In genomic region chr13:93172109-93172508, GRCh38 we compare ENCODE assay signal across 2 cellular contexts.
TF ChIP-seq lines count a peak whose summit lies in the region.

No MANE protein-coding gene starts in this region.

TF ChIP-seq in SK-N-SH, 30 proteins besides CTCF, POLR2A, EP300 and RAD21 (continued from another document):
- TF ChIP-seq REST (IDR thresholded peaks at IDR 0.05; ENCODE audit: low read depth, low read length) (no peak), EZH2phosphoT487 (IDR thresholded peaks at IDR 0.05; ENCODE audit: borderline replicate concordance, low read depth) (no peak), USF2 (IDR thresholded peaks at IDR 0.05; ENCODE audit: borderline replicate concordance, low read depth, low read length) (no peak), JUND (IDR thresholded peaks at IDR 0.05) (no peak)

TF ChIP-seq in SK-N-SH treated with all-trans-retinoic acid at 6 μM for 48 hours, 23 proteins besides CTCF, POLR2A, EP300 and RAD21 (continued from another document):
- TF ChIP-seq CSRNP3 (CRISPR knock-in tag; IDR thresholded peaks at IDR 0.05) (no peak), RARB (CRISPR knock-in tag; IDR thresholded peaks at IDR 0.05) (no peak)
